ENCODE assay signal across 9 cellular contexts in the genomic region with DNA sequence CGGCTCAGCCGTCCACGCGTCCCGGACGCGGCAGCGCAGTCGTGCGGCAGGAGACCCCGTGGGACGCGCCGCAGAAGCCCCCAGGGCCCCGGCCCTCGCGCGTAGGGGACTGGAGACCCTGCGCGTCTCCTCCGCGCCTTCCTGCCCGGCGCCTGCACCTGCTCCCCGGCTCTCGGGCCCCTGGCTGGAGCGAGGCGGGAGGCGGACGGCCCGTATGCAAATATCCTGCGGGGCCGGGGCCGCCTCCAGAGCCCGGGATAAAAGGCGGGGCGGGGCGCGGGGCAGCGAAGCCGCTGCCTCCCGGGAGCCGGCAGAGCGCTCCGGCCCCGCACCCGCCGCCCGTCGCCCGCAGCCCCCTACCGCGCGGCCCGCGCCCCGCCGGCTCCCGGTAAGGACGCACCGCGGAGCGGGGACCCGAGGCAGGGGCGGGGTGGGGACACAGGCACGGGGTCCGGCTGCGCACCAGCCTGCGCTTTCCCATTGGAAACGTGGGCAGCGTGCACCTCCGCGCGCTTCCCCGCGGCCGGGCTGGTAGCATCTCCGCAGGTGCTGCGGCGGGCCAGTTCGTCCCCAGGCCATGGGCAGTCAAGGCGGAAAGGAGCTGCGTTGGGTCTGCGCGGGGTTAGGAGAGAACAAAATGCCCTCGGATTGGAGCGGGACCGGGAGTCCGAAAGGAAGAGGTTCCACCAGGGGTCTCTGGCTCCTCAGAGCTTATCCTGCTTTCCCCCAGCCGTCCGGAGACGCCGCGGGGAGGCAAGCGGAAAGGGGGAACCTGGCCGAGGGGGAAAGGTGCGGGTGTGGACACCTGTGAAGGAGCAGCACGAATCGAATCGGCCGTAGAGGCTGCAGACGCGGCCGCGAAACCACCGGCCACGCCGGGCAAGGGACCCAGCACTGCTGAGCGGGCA. TPM values are rescaled to one million over a fixed set of nuclear protein-coding genes. Genes with fewer than 3 reads are reported as not detected.
A peak's percentile ranks its signal among the peaks of the same experiment; 100 is the strongest.
DNase-seq lines count a peak whose midpoint lies in the region; ATAC-seq and TF ChIP-seq lines count a peak whose summit lies in the region.
"Had no signal": no experiment of that assay in that cellular context is flagged by ENCODE, and none has a peak within 500 bp of the region (broad histone marks: within the 10 kb centered on the region; RNA-seq: fewer than 3 reads in every experiment).

A gene with protein sequence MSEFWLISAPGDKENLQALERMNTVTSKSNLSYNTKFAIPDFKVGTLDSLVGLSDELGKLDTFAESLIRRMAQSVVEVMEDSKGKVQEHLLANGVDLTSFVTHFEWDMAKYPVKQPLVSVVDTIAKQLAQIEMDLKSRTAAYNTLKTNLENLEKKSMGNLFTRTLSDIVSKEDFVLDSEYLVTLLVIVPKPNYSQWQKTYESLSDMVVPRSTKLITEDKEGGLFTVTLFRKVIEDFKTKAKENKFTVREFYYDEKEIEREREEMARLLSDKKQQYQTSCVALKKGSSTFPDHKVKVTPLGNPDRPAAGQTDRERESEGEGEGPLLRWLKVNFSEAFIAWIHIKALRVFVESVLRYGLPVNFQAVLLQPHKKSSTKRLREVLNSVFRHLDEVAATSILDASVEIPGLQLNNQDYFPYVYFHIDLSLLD (plus strand): TSS at position 287 of the 908 bp plus-strand sequence. CDS start 1,220 bp downstream, outside the sequence.

- DNase-seq in DMS79 treated with DMSO at 0.1 percent for 48 hours (lab: John Stamatoyannopoulos, UW) (peak; percentile 31), DMS79 (lab: John Stamatoyannopoulos, UW) (no peak), LNCaP clone FGC (ENCODE audit: low read depth) (no peak), astrocyte of the spinal cord (ENCODE audit: low read depth, low spot score) (no peak), left lobe of liver (ENCODE audit: low spot score) (peak; percentile 52), tibial artery (no peak), inferior parietal cortex (ENCODE audit: extremely low spot score) (no peak)

- H3K4me1 ChIP-seq in tibial artery: peaks cover 0 to 34% (median 27%) of the 10 kb centered on the region in 4 donors

- peak within 1 kb of the TSS; percentile 54 for H3K4me3 ChIP-seq in LNCaP clone FGC (ENCODE audit: low read depth, low read length)
- H3K4me3 ChIP-seq in astrocyte of the spinal cord (ENCODE audit: low read depth, low read length): peak within 1 kb of the TSS; percentile 18
- H3K4me3 ChIP-seq in tibial artery: peak within 1 kb of the TSS; percentile 53 to 61

- H3K9me3 ChIP-seq in tibial artery: no peaks in the 10 kb centered on the region

- ATAC-seq in GM19468 (IDR thresholded peaks at IDR 0.05; ENCODE audit: extremely low read depth, unreplicated experiment) (peak; percentile 35), left lobe of liver (peak; percentile 96)

- peaks cover 0 to 48% of the 10 kb centered on the region in 2 donors for H3K27me3 ChIP-seq in tibial artery

- no peaks in the 10 kb centered on the region for H3K36me3 ChIP-seq in tibial artery

- in situ Hi-C loops in astrocyte of the spinal cord (cut with HindIII; ENCODE audit: low sequenced_read_pairs): no loop called here

- H3K27ac ChIP-seq in tibial artery: no peak within 1 kb of the TSS
- H3K27ac ChIP-seq: C4-2B had no signal

- intact Hi-C loops in tibial artery (cut with DNase I; ENCODE audit: low total_unique reads): no loop called here

- TF ChIP-seq CTCF in LNCaP clone FGC (IDR thresholded peaks at IDR 0.05; ENCODE audit: control insufficient read depth, extremely low read depth, insufficient read depth) (no peak), astrocyte of the spinal cord (IDR thresholded peaks at IDR 0.05; ENCODE audit: low read depth, low read length) (no peak), tibial artery (IDR thresholded peaks at IDR 0.05) (no peak)

RNA-seq across cellular contexts. Expression of the gene that starts here (rescaled TPM):
- total RNA-seq in left lobe of liver: 0.10 TPM

Comparison
In these comparisons a context has a peak if more than half of its experiments do, and no peak if none do; other contexts are left out.
1. Peak in DNase-seq and ATAC-seq in left lobe of liver; RNA of the gene not detected or under 1 TPM.